In the genomic region with DNA sequence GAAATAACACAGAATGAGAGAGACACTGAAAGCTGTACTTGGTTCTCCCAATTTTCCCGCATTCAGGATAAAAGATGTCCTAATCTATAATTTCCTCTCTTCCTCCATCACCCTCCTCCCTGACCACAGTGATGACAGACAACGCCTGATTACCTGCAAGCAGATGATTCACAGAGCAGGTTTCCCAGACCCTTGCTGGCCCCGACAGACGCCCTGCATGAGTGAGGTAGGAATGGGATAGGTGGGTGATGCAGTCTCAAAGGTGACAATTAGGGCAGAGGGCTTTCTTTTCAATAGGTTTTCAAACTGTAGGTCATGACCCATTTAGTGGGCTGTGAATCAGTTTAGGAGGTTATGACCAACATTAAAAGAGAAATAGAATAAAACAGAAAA, we compare ENCODE assay signal across 19 cellular contexts. TPM values are rescaled to one million over a fixed set of nuclear protein-coding genes. Genes with fewer than 3 reads are reported as not detected.
A peak's percentile ranks its signal among the peaks of the same experiment; 100 is the strongest.
DNase-seq lines count a peak whose midpoint lies in the region; ATAC-seq and TF ChIP-seq lines count a peak whose summit lies in the region.
"Had no signal": no experiment of that assay in that cellular context is flagged by ENCODE, and none has a peak within 500 bp of the region (broad histone marks: within the 10 kb centered on the region; RNA-seq: fewer than 3 reads in every experiment).

No MANE protein-coding gene starts in this region.

- no peak for TF ChIP-seq CTCF in nephron progenitor cell (IDR thresholded peaks at IDR 0.05)
- TF ChIP-seq CTCF in tibial nerve (IDR thresholded peaks at IDR 0.05), result no peak

- 95 to 96% methylated on average over 4 of the region's 4 CpGs for WGBS in tibial nerve, 2 donors

- H3K4me3 Mint-ChIP-seq in activated naive CD8-positive, alpha-beta T cell treated with anti-CD3 and anti-CD28 coated beads, Interleukin-2, amount 10 ng/mL, durations not matched to agents 7 days and 5 days, result no peak overlapping the region
- no peak overlapping the region for H3K4me3 Mint-ChIP-seq in activated naive CD8-positive, alpha-beta T cell treated with anti-CD3 and anti-CD28 coated beads for 36 hours
- H3K4me3 Mint-ChIP-seq in nephron progenitor cell, result no peak overlapping the region
- H3K4me3 Mint-ChIP-seq: CD4-positive, CD25-positive, alpha-beta regulatory T cell; CD8-positive, alpha-beta T cell; GM23338; H9 had no signal

- H3K9ac ChIP-seq in BLaER1 treated with 17β-estradiol and CSF1 and Interleukin-3, amounts not matched to agents 10 nM and 100 nM, result peak overlapping the region in 2 of 11 experiments; percentile 4 to 20; a peak in 1 of 22 replicates

- H3K4me1 ChIP-seq in BLaER1 treated with 17β-estradiol and CSF1 and Interleukin-3, amounts not matched to agents 10 nM and 100 nM, result peaks cover 8 to 18% (median 14%) of the 10 kb centered on the region in 10 experiments
- H3K4me1 ChIP-seq in tibial nerve, result peaks cover 0 to 7% (median 0%) of the 10 kb centered on the region in 4 donors
- H3K4me1 ChIP-seq: A549, BE2C, Caco-2 had no signal

- no peaks in the 10 kb centered on the region for H3K27me3 ChIP-seq in BLaER1 treated with 17β-estradiol and CSF1 and Interleukin-3, amounts not matched to agents 10 nM and 100 nM
- no peaks in the 10 kb centered on the region for H3K27me3 ChIP-seq in tibial nerve
- H3K27me3 ChIP-seq: BE2C had no signal

- H3K36me3 ChIP-seq in BLaER1 treated with 17β-estradiol and CSF1 and Interleukin-3, amounts not matched to agents 10 nM and 100 nM, result peaks cover 34 to 66% (median 49%) of the 10 kb centered on the region in 11 experiments
- peaks cover 0 to 79% (median 10%) of the 10 kb centered on the region in 3 donors for H3K36me3 ChIP-seq in tibial nerve
- H3K36me3 ChIP-seq: BE2C had no signal

- peaks cover 0 to 5% (median 0%) of the 10 kb centered on the region in 11 experiments; a peak in 1 of 22 replicates for H3K9me3 ChIP-seq in BLaER1 treated with 17β-estradiol and CSF1 and Interleukin-3, amounts not matched to agents 10 nM and 100 nM (replicated peaks in 1 of 11)
- H3K9me3 ChIP-seq in tibial nerve, result peaks cover 0 to 6% (median 0%) of the 10 kb centered on the region in 4 donors
- H3K9me3 ChIP-seq: A549, BE2C, Caco-2 had no signal

- peaks cover 40% of the 10 kb centered on the region for H3K4me1 Mint-ChIP-seq in activated naive CD8-positive, alpha-beta T cell treated with anti-CD3 and anti-CD28 coated beads, Interleukin-2, amount 10 ng/mL, durations not matched to agents 7 days and 5 days
- peaks cover 28% of the 10 kb centered on the region for H3K4me1 Mint-ChIP-seq in activated naive CD8-positive, alpha-beta T cell treated with anti-CD3 and anti-CD28 coated beads for 36 hours
- no peaks in the 10 kb centered on the region for H3K4me1 Mint-ChIP-seq in nephron progenitor cell

- POLR2A ChIA-PET in activated naive CD8-positive, alpha-beta T cell treated with anti-CD3 and anti-CD28 coated beads, Interleukin-2, amount 10 ng/mL, durations not matched to agents 7 days and 5 days (lab: Charles Lee), result interaction anchor here (1.0 to 1.7 kb wide), 5 partner anchors 38 to 138 kb away, joined by 3 to 14 read pairs (median 4); a partner anchor contains a TSS

- no peaks in the 10 kb centered on the region for H3K9me3 Mint-ChIP-seq in activated naive CD8-positive, alpha-beta T cell treated with anti-CD3 and anti-CD28 coated beads, Interleukin-2, amount 10 ng/mL, durations not matched to agents 7 days and 5 days
- H3K9me3 Mint-ChIP-seq in activated naive CD8-positive, alpha-beta T cell treated with anti-CD3 and anti-CD28 coated beads for 36 hours, result peaks cover 4% of the 10 kb centered on the region
- no peaks in the 10 kb centered on the region for H3K9me3 Mint-ChIP-seq in nephron progenitor cell
- H3K9me3 Mint-ChIP-seq: CD4-positive, CD25-positive, alpha-beta regulatory T cell; CD8-positive, alpha-beta T cell; GM23338; H9 had no signal

- ATAC-seq in activated naive CD8-positive, alpha-beta T cell treated with anti-CD3 and anti-CD28 coated beads, Interleukin-2, amount 10 ng/mL, durations not matched to agents 7 days and 5 days (ENCODE audit: low read depth), result no peak

- no peak overlapping the region for H3K27ac ChIP-seq in BLaER1 treated with 17β-estradiol and CSF1 and Interleukin-3, amounts not matched to agents 10 nM and 100 nM
- H3K27ac ChIP-seq in tibial nerve, result no peak overlapping the region
- H3K27ac ChIP-seq: A549, C4-2B had no signal

- peak overlapping the region in 6 of 11 experiments; percentile 1 to 34 (median 13); a peak in 5 of 22 replicates for H3K4me2 ChIP-seq in BLaER1 treated with 17β-estradiol and CSF1 and Interleukin-3, amounts not matched to agents 10 nM and 100 nM
- H3K4me2 ChIP-seq: A549, GM23338 had no signal

- DNase-seq in activated CD8-positive, alpha-beta memory T cell treated with anti-CD3 and anti-CD28 coated beads, Interleukin-2, amount 50 U/mL, for 48 hours, result peak; percentile 35
- DNase-seq in activated CD8-positive, alpha-beta memory T cell treated with anti-CD3 and anti-CD28 coated beads, Interleukin-2, amount 50 U/mL, for 4 hours, result no peak
- DNase-seq in activated naive CD8-positive, alpha-beta T cell treated with anti-CD3 and anti-CD28 coated beads, Interleukin-2, amount 10 ng/mL, durations not matched to agents 7 days and 5 days, result no peak
- no peak for DNase-seq in activated naive CD8-positive, alpha-beta T cell treated with anti-CD3 and anti-CD28 coated beads for 36 hours
- DNase-seq in mesenteric fat pad (ENCODE audit: low spot score), result peak; percentile 39
- DNase-seq in nephron progenitor cell, result no peak
- no peak for DNase-seq in tibial nerve (ENCODE audit: low spot score in 2 of 2)
- DNase-seq: 8988T had no signal

- no peaks in the 10 kb centered on the region for H3K27me3 Mint-ChIP-seq in activated naive CD8-positive, alpha-beta T cell treated with anti-CD3 and anti-CD28 coated beads, Interleukin-2, amount 10 ng/mL, durations not matched to agents 7 days and 5 days
- H3K27me3 Mint-ChIP-seq in activated naive CD8-positive, alpha-beta T cell treated with anti-CD3 and anti-CD28 coated beads for 36 hours, result no peaks in the 10 kb centered on the region
- no peaks in the 10 kb centered on the region for H3K27me3 Mint-ChIP-seq in nephron progenitor cell (ENCODE audit: low read depth, poor library complexity)
- H3K27me3 Mint-ChIP-seq: CD4-positive, CD25-positive, alpha-beta regulatory T cell had no signal

- no peak for TF ChIP-seq EP300 in tibial nerve (IDR thresholded peaks at IDR 0.05)

- peak overlapping the region; percentile 44 for H3K27ac Mint-ChIP-seq in activated naive CD8-positive, alpha-beta T cell treated with anti-CD3 and anti-CD28 coated beads, Interleukin-2, amount 10 ng/mL, durations not matched to agents 7 days and 5 days
- H3K27ac Mint-ChIP-seq in activated naive CD8-positive, alpha-beta T cell treated with anti-CD3 and anti-CD28 coated beads for 36 hours, result no peak overlapping the region
- H3K27ac Mint-ChIP-seq in nephron progenitor cell, result no peak overlapping the region
- H3K27ac Mint-ChIP-seq: CD8-positive, alpha-beta T cell; GM23338 had no signal

- no peak for TF ChIP-seq POLR2A in tibial nerve (IDR thresholded peaks at IDR 0.05)

- peaks cover 59% of the 10 kb centered on the region for H3K36me3 Mint-ChIP-seq in activated naive CD8-positive, alpha-beta T cell treated with anti-CD3 and anti-CD28 coated beads, Interleukin-2, amount 10 ng/mL, durations not matched to agents 7 days and 5 days
- peaks cover 34% of the 10 kb centered on the region for H3K36me3 Mint-ChIP-seq in activated naive CD8-positive, alpha-beta T cell treated with anti-CD3 and anti-CD28 coated beads for 36 hours
- H3K36me3 Mint-ChIP-seq in nephron progenitor cell (ENCODE audit: low read depth), result peaks cover 43% of the 10 kb centered on the region

- H4K20me1 ChIP-seq in BLaER1 treated with 17β-estradiol and CSF1 and Interleukin-3, amounts not matched to agents 10 nM and 100 nM, result no peaks in the 10 kb centered on the region; a peak in 1 of 22 replicates

- no peak overlapping the region for H3K4me3 ChIP-seq in BLaER1 treated with 17β-estradiol and CSF1 and Interleukin-3, amounts not matched to agents 10 nM and 100 nM
- H3K4me3 ChIP-seq in tibial nerve, result no peak overlapping the region
- H3K4me3 ChIP-seq: A549, GM12878, GM23338 had no signal

RNA-seq across cellular contexts. Expression of a gene that starts 5.2 kb away (rescaled TPM):
- 10 to 100 TPM; 12.4 to 13.5 TPM for total RNA-seq in activated naive CD8-positive, alpha-beta T cell treated with anti-CD3 and anti-CD28 coated beads, Interleukin-2, amount 10 ng/mL, durations not matched to agents 7 days and 5 days
- under 1 TPM; 0.49 to 0.58 TPM for total RNA-seq in activated naive CD8-positive, alpha-beta T cell treated with anti-CD3 and anti-CD28 coated beads for 36 hours
- 0.96 TPM for total RNA-seq in mesenteric fat pad
- total RNA-seq in tibial nerve, result 1 to 10 TPM in 2 of 4 donors, under 1 TPM in 1, not detected in 1; 0.87 to 2.7 (median 2.1) TPM
- total RNA-seq: Caco-2, GM12878, GM23338, H4, H9 had no signal

RNA-seq across cellular contexts. Expression of a gene that starts 51.7 kb away (rescaled TPM):
- total RNA-seq in activated naive CD8-positive, alpha-beta T cell treated with anti-CD3 and anti-CD28 coated beads, Interleukin-2, amount 10 ng/mL, durations not matched to agents 7 days and 5 days, result 10 to 100 TPM; 19.4 to 21.6 TPM
- total RNA-seq in activated naive CD8-positive, alpha-beta T cell treated with anti-CD3 and anti-CD28 coated beads for 36 hours, result not detected
- total RNA-seq in mesenteric fat pad (not detected), tibial nerve (under 1 TPM in 1 of 4 donors, not detected in 3; 0.78 TPM)
- total RNA-seq: Caco-2; CD4-positive, CD25-positive, alpha-beta regulatory T cell; GM23338; H4; H9 had no signal

RNA-seq across cellular contexts. Expression of a gene that starts 57.6 kb away (rescaled TPM):
- total RNA-seq in activated naive CD8-positive, alpha-beta T cell treated with anti-CD3 and anti-CD28 coated beads, Interleukin-2, amount 10 ng/mL, durations not matched to agents 7 days and 5 days, result 10 to 100 TPM; 37.9 to 39.1 TPM
- 10 to 100 TPM in 1 of 2 experiments, 1 to 10 TPM in 1; 9.4 to 10.2 TPM for total RNA-seq in activated naive CD8-positive, alpha-beta T cell treated with anti-CD3 and anti-CD28 coated beads for 36 hours
- total RNA-seq in mesenteric fat pad, result 43.5 TPM
- 10 to 100 TPM; 61.7 to 85.2 (median 67.9) TPM for total RNA-seq in tibial nerve

Comparison
In these comparisons a context has a peak if more than half of its experiments do, and no peak if none do; other contexts are left out.
1. DNase-seq: peak in activated CD8-positive, alpha-beta memory T cell treated with anti-CD3 and anti-CD28 coated beads, Interleukin-2, amount 50 U/mL, for 48 hours (single experiment) and mesenteric fat pad (single experiment); none in activated CD8-positive, alpha-beta memory T cell treated with anti-CD3 and anti-CD28 coated beads, Interleukin-2, amount 50 U/mL, for 4 hours (single experiment), activated naive CD8-positive, alpha-beta T cell treated with anti-CD3 and anti-CD28 coated beads, Interleukin-2, amount 10 ng/mL, durations not matched to agents 7 days and 5 days (single experiment), activated naive CD8-positive, alpha-beta T cell treated with anti-CD3 and anti-CD28 coated beads for 36 hours (single experiment), nephron progenitor cell (single experiment) and tibial nerve (0 of 2).
2. RNA of a gene that starts 51.7 kb away (total RNA-seq): 19.4 to 21.6 TPM in activated naive CD8-positive, alpha-beta T cell treated with anti-CD3 and anti-CD28 coated beads, Interleukin-2, amount 10 ng/mL, durations not matched to agents 7 days and 5 days; not detected in activated naive CD8-positive, alpha-beta T cell treated with anti-CD3 and anti-CD28 coated beads for 36 hours, not detected in mesenteric fat pad (single experiment) and 0.78 TPM in tibial nerve; every median in the first group is over 10 times any median in the second.